In genomic region chr14:100604709-100605108, GRCh38 we compare ENCODE assay signal across 16 cellular contexts.
"Had no signal": no experiment of that assay in that cellular context is flagged by ENCODE, and none has a peak within 500 bp of the region (broad histone marks: within the 10 kb centered on the region; RNA-seq: fewer than 3 reads in every experiment).

No MANE protein-coding gene starts in this region.

- H3K4me3 ChIP-seq: gastroesophageal sphincter, mucosa of descending colon had no signal

- H3K4me1 Mint-ChIP-seq: activated naive CD4-positive, alpha-beta T cell treated with anti-CD3 and anti-CD28 coated beads, Interleukin-2, amount 10 ng/mL, durations not matched to agents 7 days and 5 days; activated T-helper 17 cell treated with anti-CD3 and anti-CD28 coated beads, Interleukin-2, amount 50 U/mL, for 72 hours had no signal

- H3K27ac Mint-ChIP-seq: activated CD8-positive, alpha-beta T cell treated with anti-CD3 and anti-CD28 coated beads for 36 hours; activated naive CD4-positive, alpha-beta T cell treated with anti-CD3 and anti-CD28 coated beads, Interleukin-2, amount 10 ng/mL, durations not matched to agents 7 days and 5 days; activated T-helper 17 cell treated with anti-CD3 and anti-CD28 coated beads, Interleukin-2, amount 50 U/mL, for 72 hours; naive thymus-derived CD4-positive, alpha-beta T cell; T-helper 1 cell treated with Interleukin-12 subunit alpha and Interleukin-12 subunit beta and Interleukin-4 antibody, amounts not matched to agents 30 μg/mL and 1 μg/mL, for 36 hours had no signal

- H3K9ac ChIP-seq: parathyroid adenoma had no signal

- H3K27ac ChIP-seq: gastroesophageal sphincter, parathyroid adenoma, WERI-Rb-1 had no signal

- H3K4me3 Mint-ChIP-seq: activated CD8-positive, alpha-beta T cell treated with anti-CD3 and anti-CD28 coated beads for 36 hours; activated naive CD4-positive, alpha-beta T cell treated with anti-CD3 and anti-CD28 coated beads, Interleukin-2, amount 10 ng/mL, durations not matched to agents 7 days and 5 days; activated T-helper 17 cell treated with anti-CD3 and anti-CD28 coated beads, Interleukin-2, amount 50 U/mL, for 72 hours; naive thymus-derived CD4-positive, alpha-beta T cell; T-helper 1 cell treated with Interleukin-12 subunit alpha and Interleukin-12 subunit beta and Interleukin-4 antibody, amounts not matched to agents 30 μg/mL and 1 μg/mL, for 36 hours had no signal

- H3K36me3 ChIP-seq: gastroesophageal sphincter, WERI-Rb-1 had no signal

- DNase-seq: activated CD4-positive, alpha-beta T cell treated with anti-CD3 and anti-CD28 coated beads for 4 hours; activated CD8-positive, alpha-beta memory T cell treated with anti-CD3 and anti-CD28 coated beads, Interleukin-2, amount 50 U/mL, for 4 hours; activated CD8-positive, alpha-beta T cell treated with anti-CD3 and anti-CD28 coated beads for 36 hours; activated naive CD4-positive, alpha-beta T cell treated with anti-CD3 and anti-CD28 coated beads, Interleukin-2, amount 10 ng/mL, durations not matched to agents 7 days and 5 days; islet precursor cell; naive thymus-derived CD4-positive, alpha-beta T cell; small intestine; stimulated activated naive CD8-positive, alpha-beta T cell treated with anti-CD3 and anti-CD28 coated beads, Interleukin-15, Interleukin-2, amounts not matched to agents 100 U/mL and 50 U/mL, for 24 hours; trophoblast cell; WERI-Rb-1 had no signal

- ATAC-seq: activated CD8-positive, alpha-beta T cell treated with anti-CD3 and anti-CD28 coated beads for 36 hours; activated T-helper 17 cell treated with anti-CD3 and anti-CD28 coated beads, Interleukin-2, amount 50 U/mL, for 72 hours; gastroesophageal sphincter; left lobe of liver; mucosa of descending colon; naive thymus-derived CD4-positive, alpha-beta T cell; stimulated activated naive CD8-positive, alpha-beta T cell treated with anti-CD3 and anti-CD28 coated beads, Interleukin-15, Interleukin-2, amounts not matched to agents 100 U/mL and 50 U/mL, for 24 hours had no signal

- H2AFZ ChIP-seq: parathyroid adenoma had no signal

- H3K4me1 ChIP-seq: gastroesophageal sphincter, parathyroid adenoma had no signal
